Comparison of ENCODE assay signal across 15 cellular contexts in the genomic region with DNA sequence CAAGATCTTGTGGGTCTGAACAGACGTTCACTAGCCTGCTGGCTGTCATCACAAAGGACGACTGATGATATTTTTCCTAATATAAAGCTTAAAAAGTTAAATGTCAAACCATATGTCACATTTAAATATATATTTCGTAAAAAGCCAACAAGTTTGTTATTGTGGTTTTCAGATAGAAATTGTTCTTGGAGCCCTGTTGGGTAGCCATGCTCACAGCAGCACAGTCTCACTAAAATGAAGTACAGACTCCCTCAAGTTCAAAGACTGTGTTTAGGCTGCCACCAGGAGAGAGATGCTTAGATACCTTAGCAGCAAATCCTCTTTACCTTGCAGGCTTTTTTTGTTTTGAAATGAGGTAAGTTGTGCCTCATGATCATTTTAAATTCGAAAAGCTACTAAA. TPM values are rescaled to one million over a fixed set of nuclear protein-coding genes. Genes with fewer than 3 reads are reported as not detected.
DNase-seq lines count a peak whose midpoint lies in the region; ATAC-seq and TF ChIP-seq lines count a peak whose summit lies in the region.
"Had no signal": no experiment of that assay in that cellular context is flagged by ENCODE, and none has a peak within 500 bp of the region (broad histone marks: within the 10 kb centered on the region; RNA-seq: fewer than 3 reads in every experiment).

No MANE protein-coding gene starts in this region.

- H3K36me3 Mint-ChIP-seq in CD4-positive, alpha-beta T cell (ENCODE audit: low read depth) = peaks cover 80% of the 10 kb centered on the region

- peak; percentile 10 for DNase-seq in GM03348 (ENCODE audit: low spot score)
- peak; percentile 42 for DNase-seq in fibroblast of the aortic adventitia (ENCODE audit: low read depth)
- DNase-seq in CD4-positive, alpha-beta T cell = no peak
- no peak for DNase-seq in middle frontal gyrus (ENCODE audit: extremely low spot score, low spot score)
- DNase-seq in superior temporal gyrus (ENCODE audit: extremely low spot score) = no peak
- DNase-seq: activated CD4-positive, alpha-beta T cell treated with anti-CD3 and anti-CD28 coated beads for 48 hours; CD4-positive, CD25-positive, alpha-beta regulatory T cell; cortex of kidney; KG1; NCI-H2029; NCI-H526 treated with DMSO at 0.1 percent for 48 hours had no signal

- H3K9me3 Mint-ChIP-seq in CD4-positive, alpha-beta T cell = peaks cover under 1% of the 10 kb centered on the region

- H3K4me3 ChIP-seq in fibroblast of the aortic adventitia (ENCODE audit: low read depth, low read length) = no peak overlapping the region
- H3K4me3 ChIP-seq in skeletal muscle satellite cell (ENCODE audit: low read length) = peak overlapping the region; percentile 6
- H3K4me3 ChIP-seq: prostate gland had no signal

- H3K9me3 ChIP-seq in skeletal muscle satellite cell (replicated peaks; ENCODE audit: low read length) = no peaks in the 10 kb centered on the region
- H3K9me3 ChIP-seq in CD4-positive, alpha-beta T cell (ENCODE audit: control insufficient read depth, low read length) = no peaks in the 10 kb centered on the region
- H3K9me3 ChIP-seq: prostate gland had no signal

- intact Hi-C loops in CD4-positive, alpha-beta T cell (cut with DNase I, micrococcal nuclease) = no loop called here

- no peaks in the 10 kb centered on the region for H3K27me3 Mint-ChIP-seq in CD4-positive, alpha-beta T cell
- H3K27me3 Mint-ChIP-seq: CD4-positive, CD25-positive, alpha-beta regulatory T cell had no signal

- CTCF ChIA-PET in CD4-positive, alpha-beta T cell (lab: Charles Lee) = no interaction called here

- H3K9ac ChIP-seq in skeletal muscle satellite cell (ENCODE audit: low read depth, low read length) = peak overlapping the region; percentile 72

- no peak overlapping the region for H3K27ac ChIP-seq in CD4-positive, alpha-beta T cell (ENCODE audit: low read depth, low read length)

- no peak overlapping the region for H3K4me3 Mint-ChIP-seq in CD4-positive, alpha-beta T cell
- H3K4me3 Mint-ChIP-seq: CD4-positive, CD25-positive, alpha-beta regulatory T cell had no signal

- H3K4me1 Mint-ChIP-seq in CD4-positive, alpha-beta T cell (ENCODE audit: low read depth) = peaks cover 4% of the 10 kb centered on the region

- no peak for TF ChIP-seq CTCF in fibroblast of the aortic adventitia (IDR thresholded peaks at IDR 0.05; ENCODE audit: insufficient read depth, low read length)
- no peak for TF ChIP-seq CTCF in CD4-positive, alpha-beta T cell (IDR thresholded peaks at IDR 0.05)

- H3K27me3 ChIP-seq in skeletal muscle satellite cell (ENCODE audit: control insufficient read depth, insufficient read depth, low read length) = no peaks in the 10 kb centered on the region
- H3K27me3 ChIP-seq in CD4-positive, alpha-beta T cell (ENCODE audit: control insufficient read depth, insufficient read depth, low read length) = no peaks in the 10 kb centered on the region

- no peak overlapping the region for H3K27ac Mint-ChIP-seq in CD4-positive, alpha-beta T cell
- H3K27ac Mint-ChIP-seq: CD4-positive, CD25-positive, alpha-beta regulatory T cell had no signal

- H3K4me2 ChIP-seq in skeletal muscle satellite cell (ENCODE audit: low read length) = peak overlapping the region; percentile 76

- peaks cover 19% of the 10 kb centered on the region for H3K36me3 ChIP-seq in skeletal muscle satellite cell (ENCODE audit: insufficient read depth, low read length)

- ATAC-seq in SK-N-SH treated with all-trans-retinoic acid at 6 μM for 48 hours (peak; percentile 51), GM18867 (IDR thresholded peaks at IDR 0.05; ENCODE audit: unreplicated experiment) (no peak)
- ATAC-seq in CD4-positive, alpha-beta T cell (ENCODE audit: poor library complexity) = no peak

- POLR2A ChIA-PET in CD4-positive, alpha-beta T cell (lab: Charles Lee) = interaction anchor here (1.3 kb wide), 1 partner anchor 18 kb away, joined by 4 read pairs; the partner anchor contains the start of gene EEF1E1

- H3K4me1 ChIP-seq in skeletal muscle satellite cell (ENCODE audit: control insufficient read depth, insufficient read depth, low read length) = peaks cover 58% of the 10 kb centered on the region

TF ChIP-seq in SK-N-SH treated with all-trans-retinoic acid at 6 μM for 48 hours, 23 proteins besides CTCF, POLR2A, EP300 and RAD21 (continues in another document):
- TF ChIP-seq PPARA (CRISPR knock-in tag; IDR thresholded peaks at IDR 0.05; ENCODE audit: borderline replicate concordance) = no peak
- no peak for TF ChIP-seq TOX (CRISPR knock-in tag; IDR thresholded peaks at IDR 0.05; ENCODE audit: borderline replicate concordance)
- no peak for TF ChIP-seq ZNF70 (CRISPR knock-in tag; IDR thresholded peaks at IDR 0.05)
- TF ChIP-seq, protein P1, sequence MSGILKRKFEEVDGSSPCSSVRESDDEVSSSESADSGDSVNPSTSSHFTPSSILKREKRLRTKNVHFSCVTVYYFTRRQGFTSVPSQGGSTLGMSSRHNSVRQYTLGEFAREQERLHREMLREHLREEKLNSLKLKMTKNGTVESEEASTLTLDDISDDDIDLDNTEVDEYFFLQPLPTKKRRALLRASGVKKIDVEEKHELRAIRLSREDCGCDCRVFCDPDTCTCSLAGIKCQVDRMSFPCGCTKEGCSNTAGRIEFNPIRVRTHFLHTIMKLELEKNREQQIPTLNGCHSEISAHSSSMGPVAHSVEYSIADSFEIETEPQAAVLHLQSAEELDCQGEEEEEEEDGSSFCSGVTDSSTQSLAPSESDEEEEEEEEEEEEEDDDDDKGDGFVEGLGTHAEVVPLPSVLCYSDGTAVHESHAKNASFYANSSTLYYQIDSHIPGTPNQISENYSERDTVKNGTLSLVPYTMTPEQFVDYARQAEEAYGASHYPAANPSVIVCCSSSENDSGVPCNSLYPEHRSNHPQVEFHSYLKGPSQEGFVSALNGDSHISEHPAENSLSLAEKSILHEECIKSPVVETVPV (CRISPR knock-in tag; IDR thresholded peaks at IDR 0.05) = no peak
- no peak for TF ChIP-seq GLIS3 (CRISPR knock-in tag; IDR thresholded peaks at IDR 0.05)
- no peak for TF ChIP-seq ZFP3 (CRISPR knock-in tag; IDR thresholded peaks at IDR 0.05)
- no peak for TF ChIP-seq ZNF8 (CRISPR knock-in tag; IDR thresholded peaks at IDR 0.05)
- TF ChIP-seq ZC3H10 (CRISPR knock-in tag; IDR thresholded peaks at IDR 0.05) = no peak
- TF ChIP-seq, protein P2, sequence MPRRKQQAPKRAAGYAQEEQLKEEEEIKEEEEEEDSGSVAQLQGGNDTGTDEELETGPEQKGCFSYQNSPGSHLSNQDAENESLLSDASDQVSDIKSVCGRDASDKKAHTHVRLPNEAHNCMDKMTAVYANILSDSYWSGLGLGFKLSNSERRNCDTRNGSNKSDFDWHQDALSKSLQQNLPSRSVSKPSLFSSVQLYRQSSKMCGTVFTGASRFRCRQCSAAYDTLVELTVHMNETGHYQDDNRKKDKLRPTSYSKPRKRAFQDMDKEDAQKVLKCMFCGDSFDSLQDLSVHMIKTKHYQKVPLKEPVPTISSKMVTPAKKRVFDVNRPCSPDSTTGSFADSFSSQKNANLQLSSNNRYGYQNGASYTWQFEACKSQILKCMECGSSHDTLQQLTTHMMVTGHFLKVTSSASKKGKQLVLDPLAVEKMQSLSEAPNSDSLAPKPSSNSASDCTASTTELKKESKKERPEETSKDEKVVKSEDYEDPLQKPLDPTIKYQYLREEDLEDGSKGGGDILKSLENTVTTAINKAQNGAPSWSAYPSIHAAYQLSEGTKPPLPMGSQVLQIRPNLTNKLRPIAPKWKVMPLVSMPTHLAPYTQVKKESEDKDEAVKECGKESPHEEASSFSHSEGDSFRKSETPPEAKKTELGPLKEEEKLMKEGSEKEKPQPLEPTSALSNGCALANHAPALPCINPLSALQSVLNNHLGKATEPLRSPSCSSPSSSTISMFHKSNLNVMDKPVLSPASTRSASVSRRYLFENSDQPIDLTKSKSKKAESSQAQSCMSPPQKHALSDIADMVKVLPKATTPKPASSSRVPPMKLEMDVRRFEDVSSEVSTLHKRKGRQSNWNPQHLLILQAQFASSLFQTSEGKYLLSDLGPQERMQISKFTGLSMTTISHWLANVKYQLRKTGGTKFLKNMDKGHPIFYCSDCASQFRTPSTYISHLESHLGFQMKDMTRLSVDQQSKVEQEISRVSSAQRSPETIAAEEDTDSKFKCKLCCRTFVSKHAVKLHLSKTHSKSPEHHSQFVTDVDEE (CRISPR knock-in tag; IDR thresholded peaks at IDR 0.05) = no peak
- no peak for TF ChIP-seq RARB (CRISPR knock-in tag; IDR thresholded peaks at IDR 0.05)
- no peak for TF ChIP-seq ZNF565 (CRISPR knock-in tag; conservative IDR thresholded peaks at IDR 0.05; ENCODE audit: low read depth)
- TF ChIP-seq ARNTL (CRISPR knock-in tag; IDR thresholded peaks at IDR 0.05; ENCODE audit: borderline replicate concordance, low read depth) = no peak
- no peak for TF ChIP-seq SNAI2 (CRISPR knock-in tag; IDR thresholded peaks at IDR 0.05)
- TF ChIP-seq, protein P3, sequence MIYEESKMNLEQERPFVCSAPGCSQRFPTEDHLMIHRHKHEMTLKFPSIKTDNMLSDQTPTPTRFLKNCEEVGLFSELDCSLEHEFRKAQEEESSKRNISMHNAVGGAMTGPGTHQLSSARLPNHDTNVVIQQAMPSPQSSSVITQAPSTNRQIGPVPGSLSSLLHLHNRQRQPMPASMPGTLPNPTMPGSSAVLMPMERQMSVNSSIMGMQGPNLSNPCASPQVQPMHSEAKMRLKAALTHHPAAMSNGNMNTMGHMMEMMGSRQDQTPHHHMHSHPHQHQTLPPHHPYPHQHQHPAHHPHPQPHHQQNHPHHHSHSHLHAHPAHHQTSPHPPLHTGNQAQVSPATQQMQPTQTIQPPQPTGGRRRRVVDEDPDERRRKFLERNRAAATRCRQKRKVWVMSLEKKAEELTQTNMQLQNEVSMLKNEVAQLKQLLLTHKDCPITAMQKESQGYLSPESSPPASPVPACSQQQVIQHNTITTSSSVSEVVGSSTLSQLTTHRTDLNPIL (CRISPR knock-in tag; IDR thresholded peaks at IDR 0.05; ENCODE audit: low read depth) = no peak

RNA-seq across cellular contexts. Expression of gene EEF1E1, which starts 17.8 kb away (rescaled TPM):
- 10.1 and 66.1 TPM in 2 replicates for total RNA-seq in fibroblast of the aortic adventitia (ENCODE audit: low replicate concordance)
- 47.0 and 60.1 TPM in 2 replicates for total RNA-seq in skeletal muscle satellite cell (2012; rRNA removed)
- total RNA-seq in CD4-positive, alpha-beta T cell = 10 to 100 TPM; 11.2 to 14.7 TPM

RNA-seq across cellular contexts. Expression of gene BLOC1S5, which starts 20.4 kb away (rescaled TPM):
- 5.7 and 23.0 TPM in 2 replicates for total RNA-seq in fibroblast of the aortic adventitia (ENCODE audit: low replicate concordance)
- total RNA-seq in skeletal muscle satellite cell (2012; rRNA removed) = 6.3 and 10.4 TPM in 2 replicates
- 1 to 10 TPM; 5.7 to 7.2 TPM for total RNA-seq in CD4-positive, alpha-beta T cell

Comparison
In these comparisons a context has a peak if more than half of its experiments do, and no peak if none do; other contexts are left out.
1. DNase-seq: peak in GM03348 (single experiment) and fibroblast of the aortic adventitia (single experiment); none in CD4-positive, alpha-beta T cell (0 of 10), middle frontal gyrus (single experiment) and superior temporal gyrus (single experiment).